Comparison of ENCODE assay signal across 21 cellular contexts in genomic region chr7:158236400-158236799, GRCh38.
A peak's percentile ranks its signal among the peaks of the same experiment; 100 is the strongest.
DNase-seq lines count a peak whose midpoint lies in the region; ATAC-seq and TF ChIP-seq lines count a peak whose summit lies in the region.
"Had no signal": no experiment of that assay in that cellular context is flagged by ENCODE, and none has a peak within 500 bp of the region (broad histone marks: within the 10 kb centered on the region; RNA-seq: fewer than 3 reads in every experiment).

No MANE protein-coding gene starts in this region.

- intact Hi-C loops in esophagus muscularis mucosa (cut with DNase I) (no loop called here), upper lobe of right lung (cut with DNase I) (no loop called here), psoas muscle (cut with DNase I) (no loop called here)

- H3K9me3 ChIP-seq in esophagus muscularis mucosa, result peaks cover 0 to 12% (median 4%) of the 10 kb centered on the region in 4 donors
- no peaks in the 10 kb centered on the region for H3K9me3 ChIP-seq in osteoblast (ENCODE audit: low read depth, low read length)
- H3K9me3 ChIP-seq in upper lobe of right lung, result peaks cover 4% of the 10 kb centered on the region
- no peaks in the 10 kb centered on the region for H3K9me3 ChIP-seq in psoas muscle

- no peak for TF ChIP-seq EP300 in esophagus muscularis mucosa (IDR thresholded peaks at IDR 0.05)

- no peak for DNase-seq in activated naive CD8-positive, alpha-beta T cell treated with anti-CD3 and anti-CD28 coated beads, Interleukin-2, amount 50 U/mL, for 24 hours
- DNase-seq in activated naive CD8-positive, alpha-beta T cell treated with anti-CD3 and anti-CD28 coated beads for 36 hours, result no peak
- DNase-seq in esophagus muscularis mucosa (ENCODE audit: extremely low spot score) (peak; percentile 88), osteoblast (ENCODE audit: insufficient read length, low spot score, missing footprints) (peak; percentile 31), upper lobe of right lung (no peak), GM10248 (ENCODE audit: extremely low spot score) (no peak), psoas muscle (no peak)
- DNase-seq: CD4-positive, alpha-beta T cell; DMS153; DND-41; EL; GOT3; H7; HFFc6; IMR-90 had no signal

- H3K27me3 ChIP-seq in esophagus muscularis mucosa, result no peaks in the 10 kb centered on the region
- H3K27me3 ChIP-seq in osteoblast (ENCODE audit: insufficient read depth, low read length), result no peaks in the 10 kb centered on the region
- no peaks in the 10 kb centered on the region for H3K27me3 ChIP-seq in upper lobe of right lung
- H3K27me3 ChIP-seq in psoas muscle (ENCODE audit: insufficient read depth in 3 of 3, low read length in 2 of 3), result no peaks in the 10 kb centered on the region

- POLR2A ChIA-PET in GM10248 (lab: Yijun Ruan, JAX), result no interaction called here

- H4K20me1 ChIP-seq in osteoblast (ENCODE audit: insufficient read depth, low read length), result no peaks in the 10 kb centered on the region

- H3K27ac ChIP-seq in esophagus muscularis mucosa (replicated peaks in 1 of 4) (no peak overlapping the region), osteoblast (ENCODE audit: low read depth, low read length) (no peak overlapping the region), upper lobe of right lung (no peak overlapping the region), psoas muscle (no peak overlapping the region)
- H3K27ac ChIP-seq: C4-2B, HL-60 had no signal

- TF ChIP-seq POLR2A in esophagus muscularis mucosa (IDR thresholded peaks at IDR 0.05; ENCODE audit: low read depth), result no peak

- H3K4me1 ChIP-seq in esophagus muscularis mucosa (no peaks in the 10 kb centered on the region), osteoblast (ENCODE audit: insufficient read depth, low read length) (no peaks in the 10 kb centered on the region), upper lobe of right lung (no peaks in the 10 kb centered on the region), psoas muscle (no peaks in the 10 kb centered on the region)

- H3K9me3 Mint-ChIP-seq in activated naive CD8-positive, alpha-beta T cell treated with anti-CD3 and anti-CD28 coated beads, Interleukin-2, amount 50 U/mL, for 24 hours, result peaks cover 22% of the 10 kb centered on the region
- peaks cover 10% of the 10 kb centered on the region for H3K9me3 Mint-ChIP-seq in activated naive CD8-positive, alpha-beta T cell treated with anti-CD3 and anti-CD28 coated beads for 36 hours
- peaks cover 15% of the 10 kb centered on the region for H3K9me3 Mint-ChIP-seq in activated T-helper 17 cell treated with anti-CD3 and anti-CD28 coated beads, Interleukin-2, amount 50 U/mL, for 72 hours

- no peaks in the 10 kb centered on the region for H3K4me1 Mint-ChIP-seq in activated naive CD8-positive, alpha-beta T cell treated with anti-CD3 and anti-CD28 coated beads, Interleukin-2, amount 50 U/mL, for 24 hours
- H3K4me1 Mint-ChIP-seq in activated naive CD8-positive, alpha-beta T cell treated with anti-CD3 and anti-CD28 coated beads for 36 hours, result no peaks in the 10 kb centered on the region
- H3K4me1 Mint-ChIP-seq in activated T-helper 17 cell treated with anti-CD3 and anti-CD28 coated beads, Interleukin-2, amount 50 U/mL, for 72 hours, result no peaks in the 10 kb centered on the region
- H3K4me1 Mint-ChIP-seq: B cell had no signal

- ATAC-seq in activated naive CD8-positive, alpha-beta T cell treated with anti-CD3 and anti-CD28 coated beads, Interleukin-2, amount 50 U/mL, for 24 hours, result peak; percentile 28
- ATAC-seq in upper lobe of right lung (peak; percentile 15), psoas muscle (no peak)
- no peak for ATAC-seq in activated T-helper 17 cell treated with anti-CD3 and anti-CD28 coated beads, Interleukin-2, amount 50 U/mL, for 72 hours (replicated peaks)
- ATAC-seq: HCT116, K562 had no signal

- H3K27ac Mint-ChIP-seq in activated naive CD8-positive, alpha-beta T cell treated with anti-CD3 and anti-CD28 coated beads, Interleukin-2, amount 50 U/mL, for 24 hours, result no peak overlapping the region
- H3K27ac Mint-ChIP-seq in activated naive CD8-positive, alpha-beta T cell treated with anti-CD3 and anti-CD28 coated beads for 36 hours, result no peak overlapping the region
- no peak overlapping the region for H3K27ac Mint-ChIP-seq in activated T-helper 17 cell treated with anti-CD3 and anti-CD28 coated beads, Interleukin-2, amount 50 U/mL, for 72 hours
- H3K27ac Mint-ChIP-seq: B cell; CD4-positive, alpha-beta T cell; HFFc6 had no signal

- H3K27me3 Mint-ChIP-seq in activated naive CD8-positive, alpha-beta T cell treated with anti-CD3 and anti-CD28 coated beads, Interleukin-2, amount 50 U/mL, for 24 hours, result no peaks in the 10 kb centered on the region
- peaks cover 6% of the 10 kb centered on the region for H3K27me3 Mint-ChIP-seq in activated naive CD8-positive, alpha-beta T cell treated with anti-CD3 and anti-CD28 coated beads for 36 hours
- H3K27me3 Mint-ChIP-seq in activated T-helper 17 cell treated with anti-CD3 and anti-CD28 coated beads, Interleukin-2, amount 50 U/mL, for 72 hours, result peaks cover 13% of the 10 kb centered on the region
- H3K27me3 Mint-ChIP-seq: B cell had no signal

- no peak for TF ChIP-seq CTCF in esophagus muscularis mucosa (IDR thresholded peaks at IDR 0.05)
- TF ChIP-seq CTCF in osteoblast (IDR thresholded peaks at IDR 0.05; ENCODE audit: extremely low read depth, low read depth, low read length), result no peak
- TF ChIP-seq CTCF in upper lobe of right lung (IDR thresholded peaks at IDR 0.05), result no peak
- no peak for TF ChIP-seq CTCF in GM10248 (IDR thresholded peaks at IDR 0.05; ENCODE audit: control extremely low read depth, extremely low read depth, low read depth, missing control alignments)
- TF ChIP-seq CTCF in psoas muscle (IDR thresholded peaks at IDR 0.05), result no peak

- H2AFZ ChIP-seq in osteoblast (ENCODE audit: low read length), result no peak overlapping the region

- CTCF ChIA-PET in GM10248 (lab: Yijun Ruan, JAX), result no interaction called here

- no peak overlapping the region for H3K4me3 Mint-ChIP-seq in activated naive CD8-positive, alpha-beta T cell treated with anti-CD3 and anti-CD28 coated beads, Interleukin-2, amount 50 U/mL, for 24 hours
- no peak overlapping the region for H3K4me3 Mint-ChIP-seq in activated naive CD8-positive, alpha-beta T cell treated with anti-CD3 and anti-CD28 coated beads for 36 hours
- no peak overlapping the region for H3K4me3 Mint-ChIP-seq in activated T-helper 17 cell treated with anti-CD3 and anti-CD28 coated beads, Interleukin-2, amount 50 U/mL, for 72 hours
- H3K4me3 Mint-ChIP-seq: B cell; CD4-positive, alpha-beta T cell; HFFc6 had no signal

- H3K36me3 Mint-ChIP-seq in activated naive CD8-positive, alpha-beta T cell treated with anti-CD3 and anti-CD28 coated beads, Interleukin-2, amount 50 U/mL, for 24 hours (ENCODE audit: low read depth), result no peaks in the 10 kb centered on the region
- no peaks in the 10 kb centered on the region for H3K36me3 Mint-ChIP-seq in activated naive CD8-positive, alpha-beta T cell treated with anti-CD3 and anti-CD28 coated beads for 36 hours
- no peaks in the 10 kb centered on the region for H3K36me3 Mint-ChIP-seq in activated T-helper 17 cell treated with anti-CD3 and anti-CD28 coated beads, Interleukin-2, amount 50 U/mL, for 72 hours (ENCODE audit: low read depth)

- H3K36me3 ChIP-seq in esophagus muscularis mucosa (no peaks in the 10 kb centered on the region), osteoblast (ENCODE audit: insufficient read depth, low read length) (no peaks in the 10 kb centered on the region), upper lobe of right lung (no peaks in the 10 kb centered on the region), psoas muscle (ENCODE audit: insufficient read depth in 1 of 2, low read depth in 1 of 2) (no peaks in the 10 kb centered on the region)

- H3K4me2 ChIP-seq in osteoblast (ENCODE audit: insufficient read depth, low read length), result no peak overlapping the region

- WGBS in esophagus muscularis mucosa, result 78% methylated on average over 11 of the region's 11 CpGs
- 77 to 88% (median 88%) methylated on average over 10 to 11 of the region's 11 CpGs for WGBS in psoas muscle, 3 donors

- H3K79me2 ChIP-seq in osteoblast (ENCODE audit: insufficient read depth, low read length), result no peaks in the 10 kb centered on the region

- H3K4me3 ChIP-seq in esophagus muscularis mucosa, result no peak overlapping the region
- H3K4me3 ChIP-seq in osteoblast (ENCODE audit: insufficient read depth, low read length), result no peak overlapping the region
- H3K4me3 ChIP-seq in upper lobe of right lung, result no peak overlapping the region
- H3K4me3 ChIP-seq in psoas muscle, result no peak overlapping the region
- H3K4me3 ChIP-seq: K562 had no signal

Comparison
In these comparisons a context has a peak if more than half of its experiments do, and no peak if none do; other contexts are left out.
1. ATAC-seq: peak in activated naive CD8-positive, alpha-beta T cell treated with anti-CD3 and anti-CD28 coated beads, Interleukin-2, amount 50 U/mL, for 24 hours (single experiment) and upper lobe of right lung (single experiment); none in psoas muscle (0 of 4) and activated T-helper 17 cell treated with anti-CD3 and anti-CD28 coated beads, Interleukin-2, amount 50 U/mL, for 72 hours (single experiment).
2. DNase-seq: peak in esophagus muscularis mucosa (single experiment) and osteoblast (single experiment); none in activated naive CD8-positive, alpha-beta T cell treated with anti-CD3 and anti-CD28 coated beads, Interleukin-2, amount 50 U/mL, for 24 hours (single experiment), activated naive CD8-positive, alpha-beta T cell treated with anti-CD3 and anti-CD28 coated beads for 36 hours (single experiment), upper lobe of right lung (single experiment), GM10248 (single experiment) and psoas muscle (0 of 2).